ENCODE assay signal across 8 cellular contexts in the genomic region with DNA sequence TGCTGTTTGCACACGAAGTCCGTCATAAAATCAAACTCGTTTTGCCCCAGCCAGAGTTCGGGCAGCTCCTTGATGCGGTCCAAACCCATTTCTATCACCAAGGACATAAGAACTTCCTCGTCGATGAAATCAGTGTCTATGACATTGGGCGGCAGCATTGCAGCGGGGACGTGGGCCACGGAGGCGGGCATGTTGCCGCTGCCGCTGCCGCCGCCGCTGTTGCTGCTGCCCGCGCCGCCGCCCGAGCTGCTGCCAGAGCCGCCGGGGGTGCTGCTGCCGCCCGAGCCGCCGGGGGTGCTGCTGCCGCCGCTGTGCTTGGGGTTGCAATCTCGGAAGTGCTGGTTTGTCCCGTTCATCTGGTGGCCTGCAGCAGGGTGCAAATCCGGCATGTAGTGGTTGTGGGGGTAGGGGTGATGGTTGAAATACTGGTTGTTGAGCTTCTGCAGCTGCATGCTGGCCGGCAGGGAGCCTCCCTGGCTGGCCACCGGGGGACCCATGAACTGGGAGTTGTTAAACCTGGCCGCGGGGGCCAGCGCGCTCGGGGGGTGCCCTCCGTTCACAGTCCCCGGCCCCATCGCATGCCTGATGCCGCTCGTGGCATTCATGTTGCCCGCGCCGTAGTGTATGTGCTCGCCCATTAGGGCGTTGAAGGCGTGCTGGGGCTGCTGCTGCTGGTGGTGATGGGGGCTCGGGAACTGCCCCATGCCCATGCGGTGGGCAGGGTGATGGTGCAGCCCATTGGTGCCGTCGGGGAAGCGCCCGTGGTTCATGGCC. TPM values are rescaled to one million over a fixed set of nuclear protein-coding genes. Genes with fewer than 3 reads are reported as not detected.
DNase-seq lines count a peak whose midpoint lies in the region; ATAC-seq, FAIRE-seq and TF ChIP-seq lines count a peak whose summit lies in the region.

No MANE protein-coding gene starts in this region.

- H3K18ac ChIP-seq in trophoblast cell (ENCODE audit: low read length), result peak overlapping the region; percentile 94

- H3K79me2 ChIP-seq in trophoblast cell (ENCODE audit: control insufficient read depth, insufficient read depth, low read length, poor library complexity), result peaks cover 24% of the 10 kb centered on the region

- peak; percentile 14 for FAIRE-seq in GM19239 (lab: Jason Lieb, UNC)

- no peak for TF ChIP-seq EP300 in transverse colon (IDR thresholded peaks at IDR 0.05; ENCODE audit: low read depth)

- H3K4me3 ChIP-seq in trophoblast cell (ENCODE audit: low read depth, low read length) (peak overlapping the region; percentile 97), transverse colon (peak overlapping the region; percentile 80 to 87 (median 86))

- H3K4me1 Mint-ChIP-seq in activated naive CD4-positive, alpha-beta T cell treated with anti-CD3 and anti-CD28 coated beads, Interleukin-2, amount 10 ng/mL, durations not matched to agents 7 days and 5 days, result peaks cover 41% of the 10 kb centered on the region
- peaks cover 25% of the 10 kb centered on the region for H3K4me1 Mint-ChIP-seq in glutamatergic neuron (ENCODE audit: low read depth, unreplicated experiment)

- intact Hi-C loops in transverse colon (cut with DNase I; ENCODE audit: low total_unique reads), result loop anchor here (10.0 kb wide), 4 partner anchors 101 to 481 kb away; no protein-coding TSS in a partner anchor

- peak overlapping the region; percentile 89 for H2BK5ac ChIP-seq in trophoblast cell (ENCODE audit: low read depth, low read length, poor library complexity)

- peaks cover 34% of the 10 kb centered on the region for H3K36me3 Mint-ChIP-seq in activated naive CD4-positive, alpha-beta T cell treated with anti-CD3 and anti-CD28 coated beads, Interleukin-2, amount 10 ng/mL, durations not matched to agents 7 days and 5 days
- peaks cover 4% of the 10 kb centered on the region for H3K36me3 Mint-ChIP-seq in glutamatergic neuron (ENCODE audit: unreplicated experiment)

- H4K91ac ChIP-seq in trophoblast cell (ENCODE audit: low read depth, low read length), result peak overlapping the region; percentile 73

- CTCF ChIA-PET in activated naive CD4-positive, alpha-beta T cell treated with anti-CD3 and anti-CD28 coated beads, Interleukin-2, amount 10 ng/mL, durations not matched to agents 7 days and 5 days (lab: Charles Lee), result interaction anchor here (0.6 to 3.3 kb wide), 8 partner anchors 9 to 610 kb away, joined by 3 to 18 read pairs (median 3); no protein-coding TSS in a partner anchor

- peak overlapping the region; percentile 100 for H3K9ac ChIP-seq in trophoblast cell (ENCODE audit: low read length)

- H3K4ac ChIP-seq in trophoblast cell (ENCODE audit: low read depth, low read length), result peak overlapping the region; percentile 75

- H3K9me3 ChIP-seq in trophoblast cell (ENCODE audit: insufficient read depth, low read depth, low read length), result no peaks in the 10 kb centered on the region
- no peaks in the 10 kb centered on the region for H3K9me3 ChIP-seq in transverse colon

- H3K36me3 ChIP-seq in trophoblast cell (ENCODE audit: control insufficient read depth in 1 of 2, insufficient read depth in 2 of 2, low read length in 2 of 2), result peaks cover 9 to 10% of the 10 kb centered on the region in 2 experiments
- H3K36me3 ChIP-seq in transverse colon, result peaks cover 0 to 10% (median 7%) of the 10 kb centered on the region in 4 donors

- peaks cover 39% of the 10 kb centered on the region for H3K79me1 ChIP-seq in trophoblast cell (ENCODE audit: low read length)

- H2BK120ac ChIP-seq in trophoblast cell (ENCODE audit: insufficient read depth, low read length, poor library complexity), result peak overlapping the region; percentile 34

- H3K4me1 ChIP-seq in trophoblast cell (ENCODE audit: control insufficient read depth in 1 of 2, insufficient read depth in 2 of 2, low read length in 2 of 2) (peaks cover 9% of the 10 kb centered on the region in 2 experiments), transverse colon (peaks cover 7 to 43% (median 32%) of the 10 kb centered on the region in 4 donors)

- peak overlapping the region; percentile 88 for H3K4me2 ChIP-seq in trophoblast cell (ENCODE audit: low read length)

- peak overlapping the region; percentile 100 for H3K27ac Mint-ChIP-seq in activated naive CD4-positive, alpha-beta T cell treated with anti-CD3 and anti-CD28 coated beads, Interleukin-2, amount 10 ng/mL, durations not matched to agents 7 days and 5 days
- H3K27ac Mint-ChIP-seq in glutamatergic neuron (ENCODE audit: unreplicated experiment), result peak overlapping the region; percentile 100

- H3K9me3 Mint-ChIP-seq in activated naive CD4-positive, alpha-beta T cell treated with anti-CD3 and anti-CD28 coated beads, Interleukin-2, amount 10 ng/mL, durations not matched to agents 7 days and 5 days, result no peaks in the 10 kb centered on the region
- peaks cover 24% of the 10 kb centered on the region for H3K9me3 Mint-ChIP-seq in glutamatergic neuron (ENCODE audit: unreplicated experiment)

- H2AK5ac ChIP-seq in trophoblast cell (ENCODE audit: low read length), result no peak overlapping the region

- H4K8ac ChIP-seq in trophoblast cell (ENCODE audit: low read depth, low read length), result peak overlapping the region; percentile 72

- WGBS in trophoblast cell (ENCODE audit: extremely low coverage, insufficient coverage, insufficient read length), result no CpG with 5 or more reads among the region's 57 CpGs
- 0% methylated on average over 3 to 46 of the region's 57 CpGs for WGBS in transverse colon (ENCODE audit: low coverage in 1 of 2), 2 donors

- peak overlapping the region; percentile 37 for H2AFZ ChIP-seq in trophoblast cell (ENCODE audit: insufficient read depth, low read length, poor library complexity)

- H3K4me3 Mint-ChIP-seq in activated naive CD4-positive, alpha-beta T cell treated with anti-CD3 and anti-CD28 coated beads, Interleukin-2, amount 10 ng/mL, durations not matched to agents 7 days and 5 days, result peak overlapping the region; percentile 97
- H3K4me3 Mint-ChIP-seq in glutamatergic neuron (ENCODE audit: unreplicated experiment), result peak overlapping the region; percentile 100

- H4K12ac ChIP-seq in trophoblast cell (ENCODE audit: low read depth, low read length), result no peak overlapping the region

- H3K27ac ChIP-seq in trophoblast cell (ENCODE audit: low read depth, low read length) (peak overlapping the region; percentile 98), transverse colon (peak overlapping the region; percentile 92 to 99 (median 96))

- in situ Hi-C loops in transverse colon (cut with MboI; ENCODE audit: low pct_ligation_motif_present in 1 of 4, low pct_unique_long_range_greater_than_20kb in 1 of 4, low sequenced_read_pairs in 3 of 4), result loop anchor here in 3 of 4 donors (10.0 to 25.0 kb wide), 6 partner anchors 136 to 561 kb away; no protein-coding TSS in a partner anchor

- H3K14ac ChIP-seq in trophoblast cell (ENCODE audit: low read length), result peak overlapping the region; percentile 68

- DNase-seq in C1 segment of cervical spinal cord (lab: John Stamatoyannopoulos, UW) (peak in 13 of 14 donors; percentile 19 to 84 (median 65)), GM19239 (ENCODE audit: insufficient read length, low spot score) (no peak), SHP77 (lab: John Stamatoyannopoulos, UW) (peak; percentile 48 to 55), glutamatergic neuron (peak; percentile 81), trophoblast cell (peak; percentile 15 to 43), transverse colon (peak; percentile 74)
- peak; percentile 83 for DNase-seq in activated naive CD4-positive, alpha-beta T cell treated with anti-CD3 and anti-CD28 coated beads, Interleukin-2, amount 10 ng/mL, durations not matched to agents 7 days and 5 days

- H3K27me3 Mint-ChIP-seq in activated naive CD4-positive, alpha-beta T cell treated with anti-CD3 and anti-CD28 coated beads, Interleukin-2, amount 10 ng/mL, durations not matched to agents 7 days and 5 days, result peaks cover 3% of the 10 kb centered on the region
- peaks cover 16% of the 10 kb centered on the region for H3K27me3 Mint-ChIP-seq in glutamatergic neuron (ENCODE audit: unreplicated experiment)

- H2BK12ac ChIP-seq in trophoblast cell (ENCODE audit: low read length), result peak overlapping the region; percentile 30

- TF ChIP-seq POLR2A in transverse colon (IDR thresholded peaks at IDR 0.05), result no peak

- ATAC-seq in HG03521 (IDR thresholded peaks at IDR 0.05; ENCODE audit: unreplicated experiment), result peak; percentile 27

- H3K23ac ChIP-seq in trophoblast cell (ENCODE audit: low read length), result no peak overlapping the region

- H3K27me3 ChIP-seq in trophoblast cell (ENCODE audit: insufficient read depth, low read length), result no peaks in the 10 kb centered on the region
- no peaks in the 10 kb centered on the region for H3K27me3 ChIP-seq in transverse colon

- peak; percentile 32 for TF ChIP-seq CTCF in glutamatergic neuron (IDR thresholded peaks at IDR 0.05; ENCODE audit: partially characterized antibody, unreplicated experiment)
- peak; percentile 10 to 41 (median 30) for TF ChIP-seq CTCF in transverse colon (IDR thresholded peaks at IDR 0.05)

RNA-seq across cellular contexts. Expression of a gene that starts 1.1 kb away (rescaled TPM):
- total RNA-seq in glutamatergic neuron (ENCODE audit: unreplicated experiment) (66.5 TPM), transverse colon (100 to 1,000 TPM in 2 of 4 donors, 10 to 100 TPM in 2; 66.6 to 116 (median 102) TPM)
- 250 and 268 TPM in 2 replicates for polyA plus RNA-seq in trophoblast cell (2013)
